ENCODE assay signal across 1 cellular context in genomic region chr5:787857-788233, GRCh38. TPM values are rescaled to one million over a fixed set of nuclear protein-coding genes. Genes with fewer than 3 reads are reported as not detected.
"Had no signal": no experiment of that assay in that cellular context is flagged by ENCODE, and none has a peak within 500 bp of the region (broad histone marks: within the 10 kb centered on the region; RNA-seq: fewer than 3 reads in every experiment).

No MANE protein-coding gene starts in this region.

RNA-seq across cellular contexts. Expression of gene ZDHHC11B, which starts 3.3 kb away (rescaled TPM):
- total RNA-seq: glomerular endothelial cell had no signal
